In genomic region chr2:143934170-143934912, GRCh38 we compare ENCODE assay signal across 14 cellular contexts.
DNase-seq lines count a peak whose midpoint lies in the region; ATAC-seq and TF ChIP-seq lines count a peak whose summit lies in the region.
"Had no signal": no experiment of that assay in that cellular context is flagged by ENCODE, and none has a peak within 500 bp of the region (broad histone marks: within the 10 kb centered on the region; RNA-seq: fewer than 3 reads in every experiment).

No MANE protein-coding gene starts in this region.

- no peaks in the 10 kb centered on the region for H3K9me3 Mint-ChIP-seq in CD4-positive, alpha-beta T cell
- H3K9me3 Mint-ChIP-seq: CD8-positive, alpha-beta T cell had no signal

- peaks cover 16% of the 10 kb centered on the region for H3K4me1 Mint-ChIP-seq in CD4-positive, alpha-beta T cell (ENCODE audit: low read depth)

- WGBS in suprapubic skin = 69% methylated on average over 3 of the region's 3 CpGs
- 77% methylated on average over 3 of the region's 3 CpGs for WGBS in esophagus muscularis mucosa

- H3K27ac ChIP-seq in suprapubic skin (peak overlapping the region; percentile 90), esophagus muscularis mucosa (replicated peaks in 1 of 4) (peak overlapping the region in 1 of 4 donors; percentile 17), SJCRH30 (no peak overlapping the region)
- H3K27ac ChIP-seq in CD4-positive, alpha-beta T cell (ENCODE audit: low read depth, low read length) = no peak overlapping the region

- TF ChIP-seq EP300 in suprapubic skin (IDR thresholded peaks at IDR 0.05) (no peak), esophagus muscularis mucosa (IDR thresholded peaks at IDR 0.05) (no peak)

- no peak overlapping the region for H3K27ac Mint-ChIP-seq in CD4-positive, alpha-beta T cell
- H3K27ac Mint-ChIP-seq: CD8-positive, alpha-beta T cell had no signal

- H3K4me3 ChIP-seq in fibroblast of villous mesenchyme (ENCODE audit: low read depth, low read length) (no peak overlapping the region), suprapubic skin (peak overlapping the region; percentile 7), esophagus muscularis mucosa (no peak overlapping the region), SJCRH30 (no peak overlapping the region)
- H3K4me3 ChIP-seq: mucosa of descending colon, right lobe of liver had no signal

- H3K4me1 ChIP-seq in suprapubic skin = peaks cover 21% of the 10 kb centered on the region
- peaks cover 0 to 19% (median 17%) of the 10 kb centered on the region in 4 donors for H3K4me1 ChIP-seq in esophagus muscularis mucosa
- no peaks in the 10 kb centered on the region for H3K4me1 ChIP-seq in SJCRH30

- ATAC-seq in GM19463 (IDR thresholded peaks at IDR 0.05; ENCODE audit: unreplicated experiment) (peak; percentile 45), HG03342 (IDR thresholded peaks at IDR 0.05; ENCODE audit: unreplicated experiment) (peak; percentile 45)
- ATAC-seq in CD4-positive, alpha-beta T cell (ENCODE audit: poor library complexity) = no peak
- ATAC-seq: CD8-positive, alpha-beta T cell; mucosa of descending colon had no signal

- H3K36me3 Mint-ChIP-seq in CD4-positive, alpha-beta T cell (ENCODE audit: low read depth) = no peaks in the 10 kb centered on the region
- H3K36me3 Mint-ChIP-seq: CD8-positive, alpha-beta T cell had no signal

- peak; percentile 52 for DNase-seq in fibroblast of villous mesenchyme (ENCODE audit: low read depth)
- DNase-seq in suprapubic skin (ENCODE audit: low spot score in 2 of 2) = no peak
- DNase-seq in CD4-positive, alpha-beta T cell = no peak
- no peak for DNase-seq in esophagus muscularis mucosa (ENCODE audit: extremely low spot score)
- DNase-seq in SJCRH30 = no peak
- DNase-seq in activated effector memory CD4-positive, alpha-beta T cell treated with Interleukin-2 at 50 U/mL for 16 hours = no peak
- DNase-seq: activated CD8-positive, alpha-beta memory T cell treated with anti-CD3 and anti-CD28 coated beads, Interleukin-2, amount 50 U/mL, for 48 hours; amniotic stem cell; CD8-positive, alpha-beta T cell; head of caudate nucleus; mucosa of descending colon; right lobe of liver had no signal

- H3K36me3 ChIP-seq in suprapubic skin (no peaks in the 10 kb centered on the region), esophagus muscularis mucosa (no peaks in the 10 kb centered on the region), SJCRH30 (no peaks in the 10 kb centered on the region)
- H3K36me3 ChIP-seq: right lobe of liver had no signal

- POLR2A ChIA-PET in CD4-positive, alpha-beta T cell (lab: Charles Lee) = no interaction called here

- no peak for TF ChIP-seq POLR2A in suprapubic skin (IDR thresholded peaks at IDR 0.05)
- no peak for TF ChIP-seq POLR2A in esophagus muscularis mucosa (IDR thresholded peaks at IDR 0.05; ENCODE audit: low read depth)

- TF ChIP-seq CTCF in fibroblast of villous mesenchyme (IDR thresholded peaks at IDR 0.05; ENCODE audit: insufficient read depth, low read depth, low read length) (no peak), suprapubic skin (IDR thresholded peaks at IDR 0.05) (no peak), esophagus muscularis mucosa (IDR thresholded peaks at IDR 0.05) (no peak)
- TF ChIP-seq CTCF in CD4-positive, alpha-beta T cell (IDR thresholded peaks at IDR 0.05) = no peak

- CTCF ChIA-PET in CD4-positive, alpha-beta T cell (lab: Charles Lee) = no interaction called here

- H3K27me3 ChIP-seq in suprapubic skin (peaks cover 13% of the 10 kb centered on the region), esophagus muscularis mucosa (peaks cover 0 to 28% (median 5%) of the 10 kb centered on the region in 4 donors), SJCRH30 (no peaks in the 10 kb centered on the region)
- peaks cover 24% of the 10 kb centered on the region for H3K27me3 ChIP-seq in CD4-positive, alpha-beta T cell (ENCODE audit: control insufficient read depth, insufficient read depth, low read length)
- H3K27me3 ChIP-seq: right lobe of liver had no signal

- H3K27me3 Mint-ChIP-seq in CD4-positive, alpha-beta T cell = peaks cover 64% of the 10 kb centered on the region

- no peaks in the 10 kb centered on the region for H3K9me3 ChIP-seq in suprapubic skin
- H3K9me3 ChIP-seq in CD4-positive, alpha-beta T cell (ENCODE audit: control insufficient read depth, low read length) = no peaks in the 10 kb centered on the region
- no peaks in the 10 kb centered on the region for H3K9me3 ChIP-seq in esophagus muscularis mucosa
- H3K9me3 ChIP-seq in SJCRH30 (replicated peaks) = no peaks in the 10 kb centered on the region
- H3K9me3 ChIP-seq: mucosa of descending colon, right lobe of liver had no signal

- H3K4me3 Mint-ChIP-seq in CD4-positive, alpha-beta T cell = no peak overlapping the region
- H3K4me3 Mint-ChIP-seq: CD8-positive, alpha-beta T cell had no signal

- intact Hi-C loops in CD4-positive, alpha-beta T cell (cut with DNase I, micrococcal nuclease) = no loop called here
- intact Hi-C loops in esophagus muscularis mucosa (cut with DNase I) = no loop called here
